ENCODE assay signal across 1 cellular context in genomic region chr9:124852121-124852828, GRCh38.
TF ChIP-seq lines count a peak whose summit lies in the region.

No MANE protein-coding gene starts in this region.

TF ChIP-seq in HepG2, 621 proteins besides CTCF, POLR2A, EP300 and RAD21:
- TF ChIP-seq ZNF567 (CRISPR knock-in tag; IDR thresholded peaks at IDR 0.05; ENCODE audit: borderline replicate concordance) (no peak), ZNF674 (CRISPR knock-in tag; IDR thresholded peaks at IDR 0.05; ENCODE audit: low read depth) (no peak), FOXM1 (CRISPR knock-in tag; IDR thresholded peaks at IDR 0.05) (no peak), RCOR2 (CRISPR knock-in tag; IDR thresholded peaks at IDR 0.05) (no peak), HNRNPLL (IDR thresholded peaks at IDR 0.05; ENCODE audit: low read depth, low read length, poor library complexity, severe bottlenecking) (no peak), ZC3H13 (CRISPR knock-in tag; IDR thresholded peaks at IDR 0.05) (no peak), ZNF205 (CRISPR knock-in tag; IDR thresholded peaks at IDR 0.05) (no peak), RARG (CRISPR knock-in tag; IDR thresholded peaks at IDR 0.05; ENCODE audit: low read depth) (no peak), FOXJ3 (CRISPR knock-in tag; IDR thresholded peaks at IDR 0.05; ENCODE audit: borderline replicate concordance) (no peak), PHF5A (CRISPR knock-in tag; IDR thresholded peaks at IDR 0.05; ENCODE audit: low read depth, unreplicated experiment) (no peak), ZNF788 (CRISPR knock-in tag; IDR thresholded peaks at IDR 0.05; ENCODE audit: borderline replicate concordance) (no peak), ZNF326 (CRISPR knock-in tag; IDR thresholded peaks at IDR 0.05; ENCODE audit: borderline replicate concordance) (no peak), ZNF256 (CRISPR knock-in tag; conservative IDR thresholded peaks at IDR 0.05) (no peak)
- TF ChIP-seq, protein P1, sequence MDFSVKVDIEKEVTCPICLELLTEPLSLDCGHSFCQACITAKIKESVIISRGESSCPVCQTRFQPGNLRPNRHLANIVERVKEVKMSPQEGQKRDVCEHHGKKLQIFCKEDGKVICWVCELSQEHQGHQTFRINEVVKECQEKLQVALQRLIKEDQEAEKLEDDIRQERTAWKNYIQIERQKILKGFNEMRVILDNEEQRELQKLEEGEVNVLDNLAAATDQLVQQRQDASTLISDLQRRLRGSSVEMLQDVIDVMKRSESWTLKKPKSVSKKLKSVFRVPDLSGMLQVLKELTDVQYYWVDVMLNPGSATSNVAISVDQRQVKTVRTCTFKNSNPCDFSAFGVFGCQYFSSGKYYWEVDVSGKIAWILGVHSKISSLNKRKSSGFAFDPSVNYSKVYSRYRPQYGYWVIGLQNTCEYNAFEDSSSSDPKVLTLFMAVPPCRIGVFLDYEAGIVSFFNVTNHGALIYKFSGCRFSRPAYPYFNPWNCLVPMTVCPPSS (IDR thresholded peaks at IDR 0.05) = no peak
